In genomic region chr17:57874058-57874419, GRCh38 we compare ENCODE assay signal across 9 cellular contexts. TPM values are rescaled to one million over a fixed set of nuclear protein-coding genes. Genes with fewer than 3 reads are reported as not detected.
DNase-seq lines count a peak whose midpoint lies in the region; FAIRE-seq and TF ChIP-seq lines count a peak whose summit lies in the region.
"Had no signal": no experiment of that assay in that cellular context is flagged by ENCODE, and none has a peak within 500 bp of the region (broad histone marks: within the 10 kb centered on the region; RNA-seq: fewer than 3 reads in every experiment).

No MANE protein-coding gene starts in this region.

- peak overlapping the region; percentile 60; the same call in 1 of the 2 replicates for H3K18ac ChIP-seq in H1 (ENCODE audit: extremely low read depth, low read length)

- peak overlapping the region; percentile 95; the same call in 1 of the 2 replicates for H2BK15ac ChIP-seq in H1 (ENCODE audit: low read length)

- peak overlapping the region in 2 of 4 experiments; percentile 20 to 22; a peak in 3 of 7 replicates for H3K9ac ChIP-seq in H1 (replicated peaks in 1 of 4; ENCODE audit: extremely low read depth in 1 of 4, low read depth in 3 of 4, low read length in 3 of 4)
- peak overlapping the region; percentile 16 for H3K9ac ChIP-seq in neural cell (ENCODE audit: low read length)

- H3K79me1 ChIP-seq in H1 (ENCODE audit: low read depth, low read length), result no peaks in the 10 kb centered on the region

- peak overlapping the region; percentile 94 for H2BK12ac ChIP-seq in H1 (ENCODE audit: low read depth, low read length)

- no peaks in the 10 kb centered on the region; a peak in 1 of 8 replicates for H3K36me3 ChIP-seq in H1 (ENCODE audit: control insufficient read depth in 2 of 4, insufficient read depth in 4 of 4, low read length in 3 of 4)
- no peaks in the 10 kb centered on the region for H3K36me3 ChIP-seq in neural cell (ENCODE audit: insufficient read depth, low read length)

- FAIRE-seq in H1 (lab: Jason Lieb, UNC), result no peak

- peak overlapping the region; percentile 96 for H2BK5ac ChIP-seq in H1 (ENCODE audit: low read depth, low read length)

- H4K91ac ChIP-seq in H1 (replicated peaks; ENCODE audit: insufficient read length, low read length), result peak overlapping the region; percentile 100

- H3K27me3 ChIP-seq in H1 (replicated peaks in 1 of 4; ENCODE audit: control insufficient read depth in 3 of 4, extremely low read depth in 1 of 4, insufficient read depth in 3 of 4, low read length in 3 of 4), result peaks cover 0 to 14% (median 6%) of the 10 kb centered on the region in 4 experiments; a peak in 4 of 7 replicates
- no peaks in the 10 kb centered on the region for H3K27me3 ChIP-seq in neural cell (ENCODE audit: insufficient read depth, low read depth, low read length)

- H2AFZ ChIP-seq in H1 (ENCODE audit: low read length), result no peak overlapping the region
- H2AFZ ChIP-seq in neural cell (ENCODE audit: low read depth, low read length), result no peak overlapping the region

- CTCF ChIA-PET in AG04449 (lab: Yijun Ruan, JAX), result interaction anchor here (1.1 to 36.7 kb wide), 10 partner anchors 12 to 124 kb away, joined by 3 to 1361 read pairs (median 32); partner anchors contain the start of genes CUEDC1, SRSF1 and VEZF1
- CTCF ChIA-PET in H1 (lab: Charles Lee; ENCODE audit: partially characterized antibody), result interaction anchor here (0.8 to 20.7 kb wide), 11 partner anchors 12 to 122 kb away, joined by 3 to 221 read pairs (median 5); no protein-coding TSS in a partner anchor

- H3K23me2 ChIP-seq in H1 (ENCODE audit: low read depth, low read length), result peaks cover 2% of the 10 kb centered on the region; the same call in 1 of the 2 replicates

- no peaks in the 10 kb centered on the region for H4K20me1 ChIP-seq in H1 (replicated peaks in 1 of 2; ENCODE audit: control insufficient read depth in 1 of 2, insufficient read depth in 2 of 2, low read length in 2 of 2)
- H4K20me1 ChIP-seq in neural cell (ENCODE audit: insufficient read depth), result no peaks in the 10 kb centered on the region

- H3K27ac ChIP-seq in H1 (ENCODE audit: low read depth, low read length) (peak overlapping the region; percentile 56), neural cell (ENCODE audit: low read length) (no peak overlapping the region)

- peak overlapping the region; percentile 90 for H4K8ac ChIP-seq in H1 (ENCODE audit: extremely low read depth, insufficient read depth, low read length)

- peaks cover 13 to 37% (median 30%) of the 10 kb centered on the region in 4 experiments for H3K4me1 ChIP-seq in H1 (replicated peaks in 1 of 4; ENCODE audit: control insufficient read depth in 3 of 4, insufficient read depth in 4 of 4, low read length in 3 of 4)

- peak overlapping the region; percentile 13 for H2BK120ac ChIP-seq in H1 (replicated peaks; ENCODE audit: low read depth, low read length)

- H2AK5ac ChIP-seq in H1 (ENCODE audit: low read depth, low read length), result peak overlapping the region; percentile 91

- H3K4me3 ChIP-seq in AG04449 (ENCODE audit: low read depth, low read length), result peak overlapping the region; percentile 12
- peak overlapping the region in 2 of 4 experiments; percentile 2 to 35; a peak in 1 of 8 replicates for H3K4me3 ChIP-seq in H1 (ENCODE audit: extremely low read depth in 1 of 4, insufficient read depth in 2 of 4, low read depth in 3 of 4, low read length in 4 of 4)
- peak overlapping the region; percentile 21 for H3K4me3 ChIP-seq in neural cell (ENCODE audit: low read length)
- no peak overlapping the region for H3K4me3 ChIP-seq in lower leg skin (ENCODE audit: low read depth, poor library complexity, severe bottlenecking)

- peak overlapping the region; percentile 97 for H2BK20ac ChIP-seq in H1 (ENCODE audit: low read length)

- H3F3A ChIP-seq in neural cell (ENCODE audit: insufficient read depth, low read length, poor library complexity, severe bottlenecking), result no peaks in the 10 kb centered on the region

- peak overlapping the region; percentile 40 for H3K23ac ChIP-seq in H1 (ENCODE audit: insufficient read length)

- DNase-seq in AG04449 (ENCODE audit: low read depth, low spot score), result no peak
- peak; percentile 35 for DNase-seq in NCI-H82 treated with DMSO at 0.1 percent for 48 hours (lab: John Stamatoyannopoulos, UW; ENCODE audit: unreplicated experiment)
- no peak for DNase-seq in H1 (ENCODE audit: low read depth in 1 of 2, low spot score in 2 of 2)
- no peak for DNase-seq in NCI-H774 (lab: John Stamatoyannopoulos, UW)
- DNase-seq in lower leg skin (ENCODE audit: low spot score in 2 of 2), result no peak
- DNase-seq in head of caudate nucleus, result no peak
- DNase-seq in activated CD4-positive, alpha-beta T cell treated with anti-CD3 and anti-CD28 coated beads, Interleukin-2, amount 50 U/mL, for 48 hours, result no peak
- DNase-seq: NCI-H2107 had no signal

- peak overlapping the region; percentile 78 for H3K14ac ChIP-seq in H1 (ENCODE audit: insufficient read length)

- TF ChIP-seq POLR2A in H1 (IDR thresholded peaks at IDR 0.05; ENCODE audit: control extremely low read depth in 1 of 2, low read depth in 2 of 2, low read length in 2 of 2), result no peak
- TF ChIP-seq POLR2A in lower leg skin (IDR thresholded peaks at IDR 0.05), result no peak

- H3K4ac ChIP-seq in H1 (replicated peaks; ENCODE audit: insufficient read length, low read depth, low read length), result peak overlapping the region; percentile 99

- H3K9me3 ChIP-seq in H1 (ENCODE audit: insufficient read depth in 2 of 2, low read depth in 1 of 2, low read length in 1 of 2) (no peaks in the 10 kb centered on the region), neural cell (ENCODE audit: low read length) (no peaks in the 10 kb centered on the region)

- POLR2A ChIA-PET in AG04449 (lab: Yijun Ruan, JAX) (interaction anchor here (0.7 to 3.7 kb wide), 12 partner anchors 13 to 210 kb away, joined by 3 to 24 read pairs (median 4); partner anchors contain the start of genes MRPS23, SRSF1 and VEZF1), H1 (lab: Charles Lee; ENCODE audit: partially characterized antibody) (interaction anchor here (0.6 to 32.5 kb wide), 10 partner anchors 11 to 212 kb away, joined by 3 to 672 read pairs (median 4); partner anchors contain the start of genes SRSF1 and VEZF1)

- peak overlapping the region; percentile 38 to 54; a peak in 3 of 4 replicates for H3K4me2 ChIP-seq in H1 (ENCODE audit: insufficient read depth in 1 of 2, low read depth in 2 of 2, low read length in 2 of 2)
- H3K4me2 ChIP-seq in neural cell (ENCODE audit: low read length), result no peak overlapping the region

- TF ChIP-seq EP300 in H1 (IDR thresholded peaks at IDR 0.05; ENCODE audit: borderline replicate concordance in 1 of 2, low read depth in 2 of 2, low read length in 2 of 2) (no peak), neural cell (conservative IDR thresholded peaks at IDR 0.05; ENCODE audit: poor library complexity, severe bottlenecking) (no peak)

- intact Hi-C loops in lower leg skin (cut with DNase I; ENCODE audit: low total_unique reads), result no loop called here
- intact Hi-C loops in head of caudate nucleus (cut with DNase I), result no loop called here

- WGBS in H1 (ENCODE audit: extremely low coverage in 1 of 2, insufficient coverage in 1 of 2, insufficient read length in 1 of 2, insufficient replicate concordance in 2 of 2, low coverage in 1 of 2, low lambda C conversion rate in 2 of 2, missing lambda C conversion rate in 1 of 2), 2 experiments, result 58% methylated on average over 7 of the region's 7 CpGs; no CpG with 5 or more reads in 1 of the 2 experiments
- 55 to 60% methylated on average over 7 of the region's 7 CpGs for WGBS in lower leg skin, 2 donors

- no peaks in the 10 kb centered on the region for H3K9me2 ChIP-seq in neural cell (ENCODE audit: insufficient read depth, low read length)

- H3K79me2 ChIP-seq in H1 (ENCODE audit: control insufficient read depth in 1 of 2, insufficient read depth in 2 of 2, low read length in 2 of 2) (no peaks in the 10 kb centered on the region), neural cell (replicated peaks; ENCODE audit: insufficient read depth, low read length) (no peaks in the 10 kb centered on the region)

- H4K5ac ChIP-seq in H1 (ENCODE audit: insufficient read length, low read depth, low read length), result peak overlapping the region; percentile 81

- TF ChIP-seq RAD21 in H1 (IDR thresholded peaks at IDR 0.05 in 1 of 2, conservative IDR thresholded peaks at IDR 0.05 in 1 of 2; ENCODE audit: low read depth in 2 of 2, low read length in 2 of 2) (no peak), neural cell (conservative IDR thresholded peaks at IDR 0.05) (no peak)

- peak overlapping the region; percentile 27 for H3K56ac ChIP-seq in H1 (replicated peaks; ENCODE audit: insufficient read length, low read depth, low read length)

- TF ChIP-seq CTCF in AG04449 (IDR thresholded peaks at IDR 0.05; ENCODE audit: insufficient read depth, low read length, missing control alignments), result no peak
- no peak for TF ChIP-seq CTCF in H1 (IDR thresholded peaks at IDR 0.05; ENCODE audit: control extremely low read depth in 1 of 3, insufficient read depth in 1 of 3, low read depth in 1 of 3, low read length in 3 of 3)
- TF ChIP-seq CTCF in neural cell (IDR thresholded peaks at IDR 0.05; ENCODE audit: poor library complexity, severe bottlenecking), result no peak
- no peak for TF ChIP-seq CTCF in lower leg skin (IDR thresholded peaks at IDR 0.05)

TF ChIP-seq in H1, 55 proteins besides CTCF, POLR2A, EP300 and RAD21 (continues in another document):
- no peak for TF ChIP-seq CHD2 (IDR thresholded peaks at IDR 0.05; ENCODE audit: low read length)

TF ChIP-seq in neural cell, 6 proteins besides CTCF, POLR2A, EP300 and RAD21 (continues in another document):
- TF ChIP-seq SMC3 (conservative IDR thresholded peaks at IDR 0.05; ENCODE audit: poor library complexity) (no peak), MXI1 (conservative IDR thresholded peaks at IDR 0.05; ENCODE audit: poor library complexity, severe bottlenecking) (no peak), EZH2 (IDR thresholded peaks at IDR 0.05; ENCODE audit: borderline replicate concordance, insufficient read depth, low read length, poor library complexity, severe bottlenecking) (no peak)

RNA-seq across cellular contexts. Expression of gene MRPS23, which starts 24.2 kb away (rescaled TPM):
- total RNA-seq in H1 (2021; fragmentation: NEBNext Ultra II Directional; extraction: Animal tissue kit (Norgen Biotek cat#: 25700)), result 60.4 and 73.4 TPM in 2 replicates
- polyA plus RNA-seq in H1 (2011; rRNA removed) (32.9 and 38.6 TPM in 2 replicates), neural cell (80.5 and 88.1 TPM in 2 replicates)
- polyA plus RNA-seq in H1 (2011; cell fraction: cytosol; rRNA removed), result 68.9 TPM
- polyA plus RNA-seq in H1 (2011; cell fraction: nucleus; rRNA removed), result 26.0 TPM
- 64.2 to 105 TPM (median 72.5 TPM) in 4 replicates for polyA plus RNA-seq in H1 (2012, experiment 1 of 2)
- 49.1 TPM for polyA plus RNA-seq in H1 (2012, experiment 2 of 2)
- 25.2 TPM for polyA plus RNA-seq in H1 (2013, experiment 1 of 2)
- polyA plus RNA-seq in H1 (2013, experiment 2 of 2), result 26.2 TPM
- polyA minus RNA-seq in H1 (2011; rRNA and poly(A)+ RNA removed), result 18.4 and 25.9 TPM in 2 replicates
- 10.5 TPM for polyA minus RNA-seq in H1 (2011; cell fraction: cytosol; rRNA and poly(A)+ RNA removed)
- polyA minus RNA-seq in H1 (2011; cell fraction: nucleus; rRNA and poly(A)+ RNA removed), result 21.0 TPM
- 21.2 TPM in 2 replicates for polyA minus RNA-seq in neural cell
- 10 to 100 TPM; 12.2 to 17.8 (median 15.0) TPM for total RNA-seq in lower leg skin
